ENCODE assay signal across 39 cellular contexts in genomic region chr20:38624084-38624483, GRCh38. TPM values are rescaled to one million over a fixed set of nuclear protein-coding genes. Genes with fewer than 3 reads are reported as not detected.
"Had no signal": no experiment of that assay in that cellular context is flagged by ENCODE, and none has a peak within 500 bp of the region (broad histone marks: within the 10 kb centered on the region; RNA-seq: fewer than 3 reads in every experiment).

No MANE protein-coding gene starts in this region.

- H3K4me2 ChIP-seq: KMS-11 had no signal

- H3K9ac ChIP-seq: KMS-11 had no signal

- H3K9me3 ChIP-seq: MG63 had no signal

- H3K4me3 ChIP-seq: MG63 had no signal

- H3K27ac ChIP-seq: KMS-11 had no signal

- DNase-seq: Karpas-422, Kasumi-1, MG63, MM.1S, MV-4-11, NCI-H1048, NCI-H1092, NCI-H1092 treated with DMSO at 0.1 percent for 48 hours, NCI-H1105, NCI-H1105 treated with DMSO at 0.1 percent for 48 hours, NCI-H1417, NCI-H1417 treated with DMSO at 0.1 percent for 48 hours, NCI-H1436, NCI-H1436 treated with DMSO at 0.1 percent for 48 hours, NCI-H146, NCI-H1694, NCI-H1694 treated with DMSO at 0.1 percent for 48 hours, NCI-H187, NCI-H187 treated with DMSO at 0.1 percent for 48 hours, NCI-H1930, NCI-H2029, NCI-H2029 treated with DMSO at 0.1 percent for 48 hours, NCI-H2081, NCI-H2081 treated with DMSO at 0.1 percent for 48 hours, NCI-H2107, NCI-H2171, NCI-H2171 treated with DMSO at 0.1 percent for 48 hours, NCI-H2227 treated with DMSO at 0.1 percent for 48 hours, NCI-H226, NCI-H345, NCI-H446, NCI-H446 treated with DMSO at 0.1 percent for 48 hours, NCI-H510A, NCI-H510A treated with DMSO at 0.1 percent for 48 hours had no signal

- H3K36me3 ChIP-seq: MG63 had no signal

RNA-seq across cellular contexts. Expression of gene ARHGAP40, which starts 22.5 kb away (rescaled TPM):
- total RNA-seq: LHCN-M2, MCF 10A had no signal

RNA-seq across cellular contexts. Expression of gene ADIG, which starts 43.1 kb away (rescaled TPM):
- total RNA-seq: LHCN-M2, M059J, MCF 10A, NCI-H460 had no signal
